ENCODE assay signal across 2 cellular contexts in the genomic region with DNA sequence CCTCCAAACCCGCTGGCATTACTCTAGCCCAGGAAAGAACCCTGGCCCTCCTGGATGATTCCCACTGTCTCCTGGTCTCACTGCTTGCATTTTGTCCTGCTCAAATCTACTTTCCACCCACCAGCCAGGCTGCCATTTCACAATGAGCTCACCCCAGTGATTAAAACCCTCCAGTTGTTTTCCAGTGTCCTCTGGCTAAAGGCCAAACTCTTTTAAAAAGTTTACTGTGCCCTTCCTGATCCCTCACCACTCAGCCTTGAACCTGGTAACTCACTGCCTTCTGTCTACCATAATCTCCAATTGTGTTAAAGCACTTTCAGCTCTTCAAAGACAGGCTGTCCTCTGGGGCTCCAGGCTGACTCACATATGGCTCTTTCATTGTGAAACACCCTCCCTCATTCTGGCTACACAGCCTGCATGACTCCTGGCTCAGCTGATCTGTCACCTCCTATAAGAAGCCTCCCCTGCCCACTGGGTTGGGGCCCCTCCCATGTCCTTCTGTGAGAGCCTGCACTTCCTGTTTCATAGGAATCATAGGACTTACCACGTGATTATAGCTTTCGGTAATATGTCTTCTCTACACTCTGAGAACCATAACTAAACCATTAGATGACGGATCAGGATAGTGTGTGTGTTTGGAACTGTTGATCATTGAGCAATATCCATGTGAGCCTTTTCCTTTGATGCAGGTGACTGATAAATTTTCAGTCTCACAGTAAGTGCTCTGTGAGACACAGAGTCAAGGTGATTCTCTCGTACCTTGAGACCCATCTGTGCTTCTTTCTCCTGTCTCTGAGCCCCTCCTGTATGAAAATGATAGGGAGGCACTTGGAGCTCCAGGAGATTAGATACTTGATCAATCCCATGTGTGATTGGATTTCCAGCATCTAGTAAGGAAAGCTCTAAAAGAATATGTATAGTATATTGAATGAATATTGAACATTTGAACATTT.
TF ChIP-seq lines count a peak whose summit lies in the region.

No MANE protein-coding gene starts in this region.

TF ChIP-seq in IMR-90, 13 proteins besides CTCF, POLR2A, EP300 and RAD21 (continued from another document):
- peak; percentile 96 for TF ChIP-seq USF2 (IDR thresholded peaks at IDR 0.05; ENCODE audit: low read depth, low read length)
- no peak for TF ChIP-seq CHD1 (IDR thresholded peaks at IDR 0.05; ENCODE audit: low read depth, low read length)
- no peak for TF ChIP-seq MAFK (IDR thresholded peaks at IDR 0.05; ENCODE audit: low read depth, low read length)
TF ChIP-seq in IMR-90: peak in this region for 3.

TF ChIP-seq in WTC11, 78 proteins besides CTCF, POLR2A, EP300 and RAD21 (continued from another document):
- TF ChIP-seq, protein P1, sequence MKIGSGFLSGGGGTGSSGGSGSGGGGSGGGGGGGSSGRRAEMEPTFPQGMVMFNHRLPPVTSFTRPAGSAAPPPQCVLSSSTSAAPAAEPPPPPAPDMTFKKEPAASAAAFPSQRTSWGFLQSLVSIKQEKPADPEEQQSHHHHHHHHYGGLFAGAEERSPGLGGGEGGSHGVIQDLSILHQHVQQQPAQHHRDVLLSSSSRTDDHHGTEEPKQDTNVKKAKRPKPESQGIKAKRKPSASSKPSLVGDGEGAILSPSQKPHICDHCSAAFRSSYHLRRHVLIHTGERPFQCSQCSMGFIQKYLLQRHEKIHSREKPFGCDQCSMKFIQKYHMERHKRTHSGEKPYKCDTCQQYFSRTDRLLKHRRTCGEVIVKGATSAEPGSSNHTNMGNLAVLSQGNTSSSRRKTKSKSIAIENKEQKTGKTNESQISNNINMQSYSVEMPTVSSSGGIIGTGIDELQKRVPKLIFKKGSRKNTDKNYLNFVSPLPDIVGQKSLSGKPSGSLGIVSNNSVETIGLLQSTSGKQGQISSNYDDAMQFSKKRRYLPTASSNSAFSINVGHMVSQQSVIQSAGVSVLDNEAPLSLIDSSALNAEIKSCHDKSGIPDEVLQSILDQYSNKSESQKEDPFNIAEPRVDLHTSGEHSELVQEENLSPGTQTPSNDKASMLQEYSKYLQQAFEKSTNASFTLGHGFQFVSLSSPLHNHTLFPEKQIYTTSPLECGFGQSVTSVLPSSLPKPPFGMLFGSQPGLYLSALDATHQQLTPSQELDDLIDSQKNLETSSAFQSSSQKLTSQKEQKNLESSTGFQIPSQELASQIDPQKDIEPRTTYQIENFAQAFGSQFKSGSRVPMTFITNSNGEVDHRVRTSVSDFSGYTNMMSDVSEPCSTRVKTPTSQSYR (CRISPR knock-in tag; IDR thresholded peaks at IDR 0.05), result no peak
- TF ChIP-seq ETV6 (CRISPR knock-in tag; IDR thresholded peaks at IDR 0.05) (no peak), ERG (CRISPR knock-in tag; IDR thresholded peaks at IDR 0.05) (no peak)
- TF ChIP-seq, protein P2, sequence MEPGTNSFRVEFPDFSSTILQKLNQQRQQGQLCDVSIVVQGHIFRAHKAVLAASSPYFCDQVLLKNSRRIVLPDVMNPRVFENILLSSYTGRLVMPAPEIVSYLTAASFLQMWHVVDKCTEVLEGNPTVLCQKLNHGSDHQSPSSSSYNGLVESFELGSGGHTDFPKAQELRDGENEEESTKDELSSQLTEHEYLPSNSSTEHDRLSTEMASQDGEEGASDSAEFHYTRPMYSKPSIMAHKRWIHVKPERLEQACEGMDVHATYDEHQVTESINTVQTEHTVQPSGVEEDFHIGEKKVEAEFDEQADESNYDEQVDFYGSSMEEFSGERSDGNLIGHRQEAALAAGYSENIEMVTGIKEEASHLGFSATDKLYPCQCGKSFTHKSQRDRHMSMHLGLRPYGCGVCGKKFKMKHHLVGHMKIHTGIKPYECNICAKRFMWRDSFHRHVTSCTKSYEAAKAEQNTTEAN (CRISPR knock-in tag; IDR thresholded peaks at IDR 0.05), result no peak
